In the genomic region with DNA sequence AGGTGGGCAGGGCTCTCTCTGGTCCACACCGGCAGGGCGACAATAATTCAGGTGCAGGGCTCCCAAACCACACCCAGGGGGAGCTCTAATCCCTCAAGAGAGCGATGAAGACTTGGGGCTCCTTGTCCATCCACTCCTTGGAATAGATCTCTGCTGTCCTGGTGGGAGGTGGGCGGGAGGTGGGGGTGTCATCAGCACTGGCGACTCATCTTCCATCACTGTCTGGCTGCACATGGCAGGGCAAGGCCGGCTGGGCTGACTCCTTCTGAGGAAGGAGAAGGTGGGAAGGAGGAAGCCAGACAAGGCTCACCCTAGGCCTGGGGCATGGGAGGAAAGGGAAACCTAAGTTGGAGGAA, we compare ENCODE assay signal across 8 cellular contexts. TPM values are rescaled to one million over a fixed set of nuclear protein-coding genes. Genes with fewer than 3 reads are reported as not detected.
DNase-seq lines count a peak whose midpoint lies in the region; ATAC-seq and TF ChIP-seq lines count a peak whose summit lies in the region.

No MANE protein-coding gene starts in this region.

- H3K4me3 ChIP-seq in AG04450 (ENCODE audit: low read depth, low read length) (no peak overlapping the region), right cardiac atrium (ENCODE audit: low read length) (no peak overlapping the region)

- H3K27ac ChIP-seq in AG04450 (ENCODE audit: low read depth, low read length) (no peak overlapping the region), right cardiac atrium (ENCODE audit: low read length) (no peak overlapping the region)

- intact Hi-C loops in right cardiac atrium (cut with DNase I), result loop anchor here in 2 of 4 donors (5.0 kb wide), 2 partner anchors 91 to 96 kb away; no protein-coding TSS in a partner anchor

- DNase-seq in AG04450 (ENCODE audit: low read depth, low spot score) (peak; percentile 27), NCI-H1694 treated with DMSO at 0.1 percent for 48 hours (lab: John Stamatoyannopoulos, UW) (peak; percentile 35), right cardiac atrium (peak in 1 of 3 donors; percentile 44)
- DNase-seq in activated CD8-positive, alpha-beta memory T cell treated with anti-CD3 and anti-CD28 coated beads, Interleukin-2, amount 50 U/mL, for 48 hours, result peak; percentile 63
- DNase-seq in stimulated activated CD4-positive, alpha-beta T cell treated with anti-CD3 and anti-CD28 coated beads, Interleukin-4, amount 100 ng/mL, for 1 hour, result peak; percentile 15
- DNase-seq in effector CD8-positive, alpha-beta T cell (lab: John Stamatoyannopoulos, UW), result no peak

- H3K27me3 ChIP-seq in AG04450 (ENCODE audit: control insufficient read depth, insufficient read depth, low read length), result peaks cover 39% of the 10 kb centered on the region
- no peaks in the 10 kb centered on the region for H3K27me3 ChIP-seq in right cardiac atrium (ENCODE audit: control insufficient read depth, insufficient read depth)

- 29% methylated on average over 6 of the region's 6 CpGs for WGBS in right cardiac atrium

- POLR2A ChIA-PET in AG04450 (lab: Yijun Ruan, JAX), result no interaction called here

- H3K4me1 ChIP-seq in right cardiac atrium (ENCODE audit: control insufficient read depth, insufficient read depth, low read length), result peaks cover 2% of the 10 kb centered on the region

- peak; percentile 84 for TF ChIP-seq CTCF in AG04450 (IDR thresholded peaks at IDR 0.05; ENCODE audit: low read depth, low read length)

- ATAC-seq in GM18498 (IDR thresholded peaks at IDR 0.05; ENCODE audit: unreplicated experiment) (peak; percentile 62), right cardiac atrium (peak; percentile 13 to 24), GM18502 (IDR thresholded peaks at IDR 0.05; ENCODE audit: poor library complexity, unreplicated experiment) (no peak)

- H3K9me3 ChIP-seq in AG04450 (ENCODE audit: control insufficient read depth, insufficient read depth, low read length), result no peaks in the 10 kb centered on the region; the same call in 1 of the 2 replicates
- no peaks in the 10 kb centered on the region for H3K9me3 ChIP-seq in right cardiac atrium (ENCODE audit: control insufficient read depth, low read length)

- CTCF ChIA-PET in AG04450 (lab: Charles Lee), result interaction anchor here (0.8 to 6.3 kb wide), 14 partner anchors 13 to 377 kb away, joined by 3 to 66 read pairs (median 6); no protein-coding TSS in a partner anchor

RNA-seq across cellular contexts. Expression of a gene that starts 29.3 kb away (rescaled TPM):
- polyA plus RNA-seq in AG04450 (2011; rRNA removed) (1.6 and 2.3 TPM in 2 replicates), right cardiac atrium (16,707 TPM)
- polyA minus RNA-seq in AG04450 (2011; rRNA and poly(A)+ RNA removed), result 0.28 and 0.96 TPM in 2 replicates
- 1,000 to 10,000 TPM; 5,203 to 7,292 (median 7,185) TPM for total RNA-seq in right cardiac atrium

RNA-seq across cellular contexts. Expression of a gene that starts 50.9 kb away (rescaled TPM):
- polyA plus RNA-seq in AG04450 (2011; rRNA removed) (0.04 and 0.09 TPM in 2 replicates), right cardiac atrium (5.0 TPM)
- 1.00 TPM in 1 of 2 replicates, not detected in the other for polyA minus RNA-seq in AG04450 (2011; rRNA and poly(A)+ RNA removed)
- 1 to 10 TPM; 1.3 to 4.0 (median 2.4) TPM for total RNA-seq in right cardiac atrium

Comparison
In these comparisons a context has a peak if more than half of its experiments do, and no peak if none do; other contexts are left out.
1. RNA of a gene that starts 29.3 kb away (polyA plus RNA-seq): 16,707 TPM in right cardiac atrium (single experiment); 1.6 to 2.3 TPM in AG04450; every median in the first group is over 1,000 times any median in the second.